Comparison of ENCODE assay signal across 1 cellular context in genomic region chr12:49322708-49323523, GRCh38.
A peak's percentile ranks its signal among the peaks of the same experiment; 100 is the strongest.
TF ChIP-seq lines count a peak whose summit lies in the region.

A gene with protein sequence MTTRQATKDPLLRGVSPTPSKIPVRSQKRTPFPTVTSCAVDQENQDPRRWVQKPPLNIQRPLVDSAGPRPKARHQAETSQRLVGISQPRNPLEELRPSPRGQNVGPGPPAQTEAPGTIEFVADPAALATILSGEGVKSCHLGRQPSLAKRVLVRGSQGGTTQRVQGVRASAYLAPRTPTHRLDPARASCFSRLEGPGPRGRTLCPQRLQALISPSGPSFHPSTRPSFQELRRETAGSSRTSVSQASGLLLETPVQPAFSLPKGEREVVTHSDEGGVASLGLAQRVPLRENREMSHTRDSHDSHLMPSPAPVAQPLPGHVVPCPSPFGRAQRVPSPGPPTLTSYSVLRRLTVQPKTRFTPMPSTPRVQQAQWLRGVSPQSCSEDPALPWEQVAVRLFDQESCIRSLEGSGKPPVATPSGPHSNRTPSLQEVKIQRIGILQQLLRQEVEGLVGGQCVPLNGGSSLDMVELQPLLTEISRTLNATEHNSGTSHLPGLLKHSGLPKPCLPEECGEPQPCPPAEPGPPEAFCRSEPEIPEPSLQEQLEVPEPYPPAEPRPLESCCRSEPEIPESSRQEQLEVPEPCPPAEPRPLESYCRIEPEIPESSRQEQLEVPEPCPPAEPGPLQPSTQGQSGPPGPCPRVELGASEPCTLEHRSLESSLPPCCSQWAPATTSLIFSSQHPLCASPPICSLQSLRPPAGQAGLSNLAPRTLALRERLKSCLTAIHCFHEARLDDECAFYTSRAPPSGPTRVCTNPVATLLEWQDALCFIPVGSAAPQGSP (plus strand): TSS chr12:49323255. CDS start chr12:49323609, 354 bp downstream.

TF ChIP-seq in HepG2, 621 proteins besides CTCF, POLR2A, EP300 and RAD21 (continued from another document and continues in another):
- TF ChIP-seq, protein P1, sequence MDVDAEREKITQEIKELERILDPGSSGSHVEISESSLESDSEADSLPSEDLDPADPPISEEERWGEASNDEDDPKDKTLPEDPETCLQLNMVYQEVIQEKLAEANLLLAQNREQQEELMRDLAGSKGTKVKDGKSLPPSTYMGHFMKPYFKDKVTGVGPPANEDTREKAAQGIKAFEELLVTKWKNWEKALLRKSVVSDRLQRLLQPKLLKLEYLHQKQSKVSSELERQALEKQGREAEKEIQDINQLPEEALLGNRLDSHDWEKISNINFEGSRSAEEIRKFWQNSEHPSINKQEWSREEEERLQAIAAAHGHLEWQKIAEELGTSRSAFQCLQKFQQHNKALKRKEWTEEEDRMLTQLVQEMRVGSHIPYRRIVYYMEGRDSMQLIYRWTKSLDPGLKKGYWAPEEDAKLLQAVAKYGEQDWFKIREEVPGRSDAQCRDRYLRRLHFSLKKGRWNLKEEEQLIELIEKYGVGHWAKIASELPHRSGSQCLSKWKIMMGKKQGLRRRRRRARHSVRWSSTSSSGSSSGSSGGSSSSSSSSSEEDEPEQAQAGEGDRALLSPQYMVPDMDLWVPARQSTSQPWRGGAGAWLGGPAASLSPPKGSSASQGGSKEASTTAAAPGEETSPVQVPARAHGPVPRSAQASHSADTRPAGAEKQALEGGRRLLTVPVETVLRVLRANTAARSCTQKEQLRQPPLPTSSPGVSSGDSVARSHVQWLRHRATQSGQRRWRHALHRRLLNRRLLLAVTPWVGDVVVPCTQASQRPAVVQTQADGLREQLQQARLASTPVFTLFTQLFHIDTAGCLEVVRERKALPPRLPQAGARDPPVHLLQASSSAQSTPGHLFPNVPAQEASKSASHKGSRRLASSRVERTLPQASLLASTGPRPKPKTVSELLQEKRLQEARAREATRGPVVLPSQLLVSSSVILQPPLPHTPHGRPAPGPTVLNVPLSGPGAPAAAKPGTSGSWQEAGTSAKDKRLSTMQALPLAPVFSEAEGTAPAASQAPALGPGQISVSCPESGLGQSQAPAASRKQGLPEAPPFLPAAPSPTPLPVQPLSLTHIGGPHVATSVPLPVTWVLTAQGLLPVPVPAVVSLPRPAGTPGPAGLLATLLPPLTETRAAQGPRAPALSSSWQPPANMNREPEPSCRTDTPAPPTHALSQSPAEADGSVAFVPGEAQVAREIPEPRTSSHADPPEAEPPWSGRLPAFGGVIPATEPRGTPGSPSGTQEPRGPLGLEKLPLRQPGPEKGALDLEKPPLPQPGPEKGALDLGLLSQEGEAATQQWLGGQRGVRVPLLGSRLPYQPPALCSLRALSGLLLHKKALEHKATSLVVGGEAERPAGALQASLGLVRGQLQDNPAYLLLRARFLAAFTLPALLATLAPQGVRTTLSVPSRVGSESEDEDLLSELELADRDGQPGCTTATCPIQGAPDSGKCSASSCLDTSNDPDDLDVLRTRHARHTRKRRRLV (CRISPR knock-in tag; IDR thresholded peaks at IDR 0.05) = no peak
- no peak for TF ChIP-seq MED1 (CRISPR knock-in tag; IDR thresholded peaks at IDR 0.05)
- TF ChIP-seq ZNF782 (CRISPR knock-in tag; IDR thresholded peaks at IDR 0.05; ENCODE audit: borderline replicate concordance) = no peak
- TF ChIP-seq ZBTB40 (IDR thresholded peaks at IDR 0.05) = no peak
- TF ChIP-seq ZBTB40 (CRISPR knock-in tag; IDR thresholded peaks at IDR 0.05) = peak; percentile 37
- no peak for TF ChIP-seq ZC3H4 (CRISPR knock-in tag; IDR thresholded peaks at IDR 0.05; ENCODE audit: borderline replicate concordance)
- peak; percentile 96 for TF ChIP-seq FOXM1 (CRISPR knock-in tag; IDR thresholded peaks at IDR 0.05)
- no peak for TF ChIP-seq TP53 (CRISPR knock-in tag; conservative IDR thresholded peaks at IDR 0.05)
- TF ChIP-seq ZNF30 (CRISPR knock-in tag; IDR thresholded peaks at IDR 0.05) = no peak
- TF ChIP-seq, protein P2, sequence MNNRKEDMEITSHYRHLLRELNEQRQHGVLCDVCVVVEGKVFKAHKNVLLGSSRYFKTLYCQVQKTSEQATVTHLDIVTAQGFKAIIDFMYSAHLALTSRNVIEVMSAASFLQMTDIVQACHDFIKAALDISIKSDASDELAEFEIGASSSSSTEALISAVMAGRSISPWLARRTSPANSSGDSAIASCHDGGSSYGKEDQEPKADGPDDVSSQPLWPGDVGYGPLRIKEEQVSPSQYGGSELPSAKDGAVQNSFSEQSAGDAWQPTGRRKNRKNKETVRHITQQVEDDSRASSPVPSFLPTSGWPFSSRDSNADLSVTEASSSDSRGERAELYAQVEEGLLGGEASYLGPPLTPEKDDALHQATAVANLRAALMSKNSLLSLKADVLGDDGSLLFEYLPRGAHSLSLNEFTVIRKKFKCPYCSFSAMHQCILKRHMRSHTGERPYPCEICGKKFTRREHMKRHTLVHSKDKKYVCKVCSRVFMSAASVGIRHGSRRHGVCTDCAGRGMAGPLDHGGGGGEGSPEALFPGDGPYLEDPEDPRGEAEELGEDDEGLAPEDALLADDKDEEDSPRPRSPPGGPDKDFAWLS (CRISPR knock-in tag; IDR thresholded peaks at IDR 0.05; ENCODE audit: borderline replicate concordance) = no peak
- TF ChIP-seq, protein P3, sequence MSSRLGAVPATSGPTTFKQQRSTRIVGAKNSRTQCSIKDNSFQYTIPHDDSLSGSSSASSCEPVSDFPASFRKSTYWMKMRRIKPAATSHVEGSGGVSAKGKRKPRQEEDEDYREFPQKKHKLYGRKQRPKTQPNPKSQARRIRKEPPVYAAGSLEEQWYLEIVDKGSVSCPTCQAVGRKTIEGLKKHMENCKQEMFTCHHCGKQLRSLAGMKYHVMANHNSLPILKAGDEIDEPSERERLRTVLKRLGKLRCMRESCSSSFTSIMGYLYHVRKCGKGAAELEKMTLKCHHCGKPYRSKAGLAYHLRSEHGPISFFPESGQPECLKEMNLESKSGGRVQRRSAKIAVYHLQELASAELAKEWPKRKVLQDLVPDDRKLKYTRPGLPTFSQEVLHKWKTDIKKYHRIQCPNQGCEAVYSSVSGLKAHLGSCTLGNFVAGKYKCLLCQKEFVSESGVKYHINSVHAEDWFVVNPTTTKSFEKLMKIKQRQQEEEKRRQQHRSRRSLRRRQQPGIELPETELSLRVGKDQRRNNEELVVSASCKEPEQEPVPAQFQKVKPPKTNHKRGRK (CRISPR knock-in tag; IDR thresholded peaks at IDR 0.05) = no peak
- 0 out of 2 replicates have a peak, but pooled peaks have one; percentile 44 for TF ChIP-seq ZNF501 (CRISPR knock-in tag; IDR thresholded peaks at IDR 0.05)
- no peak for TF ChIP-seq ATF3 (CRISPR knock-in tag; IDR thresholded peaks at IDR 0.05)
- 0 out of 2 replicates have a peak, but pooled peaks have one; percentile 51 for TF ChIP-seq ZNF761 (CRISPR knock-in tag; conservative IDR thresholded peaks at IDR 0.05)
- no peak for TF ChIP-seq ATF5 (CRISPR knock-in tag; IDR thresholded peaks at IDR 0.05; ENCODE audit: low read depth)
- TF ChIP-seq ZNF143 (CRISPR knock-in tag; IDR thresholded peaks at IDR 0.05) = no peak
- no peak for TF ChIP-seq NFE2L1 (CRISPR knock-in tag; IDR thresholded peaks at IDR 0.05; ENCODE audit: borderline replicate concordance)
- TF ChIP-seq ZNF350 (CRISPR knock-in tag; IDR thresholded peaks at IDR 0.05; ENCODE audit: borderline replicate concordance, low read depth) = no peak
- TF ChIP-seq, protein P4, sequence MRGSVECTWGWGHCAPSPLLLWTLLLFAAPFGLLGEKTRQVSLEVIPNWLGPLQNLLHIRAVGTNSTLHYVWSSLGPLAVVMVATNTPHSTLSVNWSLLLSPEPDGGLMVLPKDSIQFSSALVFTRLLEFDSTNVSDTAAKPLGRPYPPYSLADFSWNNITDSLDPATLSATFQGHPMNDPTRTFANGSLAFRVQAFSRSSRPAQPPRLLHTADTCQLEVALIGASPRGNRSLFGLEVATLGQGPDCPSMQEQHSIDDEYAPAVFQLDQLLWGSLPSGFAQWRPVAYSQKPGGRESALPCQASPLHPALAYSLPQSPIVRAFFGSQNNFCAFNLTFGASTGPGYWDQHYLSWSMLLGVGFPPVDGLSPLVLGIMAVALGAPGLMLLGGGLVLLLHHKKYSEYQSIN (CRISPR knock-in tag; IDR thresholded peaks at IDR 0.05; ENCODE audit: borderline replicate concordance) = no peak
- no peak for TF ChIP-seq ZNF124 (CRISPR knock-in tag; IDR thresholded peaks at IDR 0.05)
- TF ChIP-seq MTF1 (CRISPR knock-in tag; IDR thresholded peaks at IDR 0.05) = no peak
- no peak for TF ChIP-seq HMGA1 (CRISPR knock-in tag; conservative IDR thresholded peaks at IDR 0.05)
- no peak for TF ChIP-seq PLRG1 (conservative IDR thresholded peaks at IDR 0.05)
- TF ChIP-seq KMT2A (CRISPR knock-in tag; IDR thresholded peaks at IDR 0.05) = peak; percentile 78; the same call in 1 of the 2 replicates
- peak; percentile 17; the same call in 1 of the 2 replicates for TF ChIP-seq MNT (IDR thresholded peaks at IDR 0.05)
- peak; percentile 21; the same call in 1 of the 2 replicates for TF ChIP-seq NR2C2 (CRISPR knock-in tag; IDR thresholded peaks at IDR 0.05; ENCODE audit: borderline replicate concordance)
- no peak for TF ChIP-seq ZNF383 (CRISPR knock-in tag; IDR thresholded peaks at IDR 0.05; ENCODE audit: borderline replicate concordance)
- TF ChIP-seq KDM2A (CRISPR knock-in tag; IDR thresholded peaks at IDR 0.05; ENCODE audit: borderline replicate concordance, low read depth) = peak; percentile 58
- TF ChIP-seq PAX8 (CRISPR knock-in tag; IDR thresholded peaks at IDR 0.05; ENCODE audit: borderline replicate concordance) = no peak
